In the genomic region with DNA sequence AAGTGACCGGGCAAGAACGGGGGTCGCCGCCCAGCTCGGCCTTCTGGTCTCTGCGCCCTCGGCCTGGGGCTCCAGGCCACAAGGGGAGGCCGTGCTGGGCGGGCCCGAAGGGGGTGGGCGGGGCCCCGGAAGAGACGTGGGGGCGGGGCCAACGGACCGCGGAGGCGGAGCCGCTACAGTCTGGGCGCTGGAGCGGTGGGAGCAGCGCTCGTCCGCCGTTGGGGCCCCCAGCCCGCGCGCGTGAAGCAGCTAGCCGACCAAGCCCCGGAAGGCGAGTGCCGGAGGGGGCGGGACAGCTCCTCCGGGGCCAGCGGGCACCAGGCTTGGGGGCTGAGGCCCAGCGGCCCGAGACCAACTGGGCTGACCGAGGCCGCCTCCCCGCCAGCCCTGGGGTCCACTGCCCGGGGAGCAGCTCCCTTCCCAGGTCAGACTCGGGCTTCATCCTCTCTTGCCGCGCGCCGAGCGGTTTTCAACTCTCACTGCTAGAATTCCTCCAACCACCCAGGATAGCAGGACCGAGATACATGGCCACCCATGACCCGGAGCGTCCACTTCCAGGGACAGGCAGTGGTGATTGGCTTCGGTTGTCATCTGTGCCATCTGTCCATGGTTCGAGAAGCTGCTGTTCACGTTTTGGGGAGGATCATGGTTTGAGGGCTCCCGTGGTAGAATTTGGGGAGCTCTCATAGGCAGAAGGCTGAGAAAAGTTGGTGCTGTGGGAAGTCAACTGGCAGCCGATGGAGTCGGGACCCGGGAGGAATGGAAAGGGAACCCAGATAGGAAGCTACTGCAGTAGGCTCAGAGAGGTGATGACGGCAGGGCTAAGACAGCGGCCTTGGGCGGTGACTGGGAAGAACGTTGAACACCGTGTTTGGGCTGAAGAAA, we compare ENCODE assay signal across 8 cellular contexts. TPM values are rescaled to one million over a fixed set of nuclear protein-coding genes. Genes with fewer than 3 reads are reported as not detected.
DNase-seq lines count a peak whose midpoint lies in the region; ATAC-seq, FAIRE-seq and TF ChIP-seq lines count a peak whose summit lies in the region.

No MANE protein-coding gene starts in this region.

- DNase-seq in ELR (ENCODE audit: low read depth): peak; percentile 80
- DNase-seq in GM23338 (ENCODE audit: low spot score): peak; percentile 88
- DNase-seq in MM.1S: peak; percentile 59
- DNase-seq in activated naive CD8-positive, alpha-beta T cell treated with anti-CD3 and anti-CD28 coated beads, Interleukin-2, amount 50 U/mL, for 16 hours (ENCODE audit: low read depth, low spot score): peak; percentile 55
- peak; percentile 77 to 79 for DNase-seq in cardiac muscle cell (ENCODE audit: low read depth in 1 of 2, low spot score in 1 of 2)
- DNase-seq in pancreas: peak; percentile 79 to 96 (median 87)
- peak; percentile 71 to 92 for DNase-seq in tibial artery

- H3K9me2 ChIP-seq in GM23338 (ENCODE audit: insufficient read depth): 0 out of 2 replicates have a peak, but pooled peaks cover 13% of the 10 kb centered on the region
- H3K9me2 ChIP-seq in MM.1S (replicated peaks; ENCODE audit: insufficient read depth, low read length): no peaks in the 10 kb centered on the region
- H3K9me2 ChIP-seq in SU-DHL-6 (replicated peaks; ENCODE audit: insufficient read depth, low read length): no peaks in the 10 kb centered on the region

- H3K36me3 ChIP-seq in GM23338 (ENCODE audit: insufficient read depth) (no peaks in the 10 kb centered on the region), MM.1S (replicated peaks; ENCODE audit: insufficient read depth, low read length) (no peaks in the 10 kb centered on the region), SU-DHL-6 (ENCODE audit: low read length) (no peaks in the 10 kb centered on the region), cardiac muscle cell (no peaks in the 10 kb centered on the region), pancreas (no peaks in the 10 kb centered on the region), tibial artery (no peaks in the 10 kb centered on the region)

- H3K79me2 ChIP-seq in GM23338 (replicated peaks; ENCODE audit: insufficient read depth): no peaks in the 10 kb centered on the region
- no peaks in the 10 kb centered on the region for H3K79me2 ChIP-seq in MM.1S (ENCODE audit: low read length)
- H3K79me2 ChIP-seq in SU-DHL-6 (ENCODE audit: insufficient read depth, low read length): no peaks in the 10 kb centered on the region

- H2AFZ ChIP-seq in GM23338 (peak overlapping the region; percentile 100), MM.1S (ENCODE audit: low read length) (peak overlapping the region; percentile 92), SU-DHL-6 (ENCODE audit: low read depth, low read length, severe bottlenecking) (peak overlapping the region; percentile 87)

- no peaks in the 10 kb centered on the region for H3K36me3 Mint-ChIP-seq in GM23338 (ENCODE audit: low read depth)

- peak overlapping the region; percentile 84 for H3K4me3 Mint-ChIP-seq in GM23338

- TF ChIP-seq CTCF in GM23338 (conservative IDR thresholded peaks at IDR 0.05; ENCODE audit: low read depth in 2 of 2) (no peak), MM.1S (IDR thresholded peaks at IDR 0.05; ENCODE audit: low read length) (no peak), SU-DHL-6 (IDR thresholded peaks at IDR 0.05; ENCODE audit: insufficient read depth, low read length, poor library complexity, severe bottlenecking) (no peak), cardiac muscle cell (IDR thresholded peaks at IDR 0.05; ENCODE audit: low read depth, low read length) (no peak), pancreas (IDR thresholded peaks at IDR 0.05) (no peak), tibial artery (IDR thresholded peaks at IDR 0.05) (no peak)

- H3K4me2 ChIP-seq in GM23338: peak overlapping the region; percentile 98
- H3K4me2 ChIP-seq in MM.1S (ENCODE audit: low read depth, low read length): peak overlapping the region; percentile 99
- H3K4me2 ChIP-seq in SU-DHL-6 (ENCODE audit: low read depth, low read length, poor library complexity, severe bottlenecking): peak overlapping the region; percentile 63

- H3K27me3 ChIP-seq in GM23338 (ENCODE audit: insufficient read depth) (peaks cover 12% of the 10 kb centered on the region), MM.1S (replicated peaks; ENCODE audit: insufficient read depth, low read length) (peaks cover 38% of the 10 kb centered on the region), SU-DHL-6 (ENCODE audit: low read length) (no peaks in the 10 kb centered on the region), cardiac muscle cell (peaks cover 78% of the 10 kb centered on the region), pancreas (no peaks in the 10 kb centered on the region), tibial artery (no peaks in the 10 kb centered on the region)

- H3K27me3 Mint-ChIP-seq in GM23338 (ENCODE audit: insufficient read depth, low read depth, poor library complexity): peaks cover 14% of the 10 kb centered on the region

- H3K4me1 ChIP-seq in GM23338 (ENCODE audit: insufficient read depth): no peaks in the 10 kb centered on the region; the same call in 1 of the 2 replicates
- no peaks in the 10 kb centered on the region for H3K4me1 ChIP-seq in MM.1S (ENCODE audit: low read length)
- no peaks in the 10 kb centered on the region for H3K4me1 ChIP-seq in cardiac muscle cell (ENCODE audit: low read depth)
- H3K4me1 ChIP-seq in pancreas: peaks cover 4 to 9% (median 5%) of the 10 kb centered on the region in 3 donors
- H3K4me1 ChIP-seq in tibial artery: peaks cover 0 to 14% (median 8%) of the 10 kb centered on the region in 4 donors

- peak overlapping the region; percentile 49; the same call in 1 of the 2 replicates for H3K9ac ChIP-seq in MM.1S (ENCODE audit: low read length)
- H3K9ac ChIP-seq in SU-DHL-6 (ENCODE audit: low read length): peak overlapping the region; percentile 66

- H3K9me3 Mint-ChIP-seq in GM23338: no peaks in the 10 kb centered on the region

- H4K20me1 ChIP-seq in GM23338 (replicated peaks; ENCODE audit: insufficient read depth) (no peaks in the 10 kb centered on the region), MM.1S (ENCODE audit: insufficient read depth, low read length) (no peaks in the 10 kb centered on the region), SU-DHL-6 (ENCODE audit: low read depth, low read length) (no peaks in the 10 kb centered on the region)

- no peak for FAIRE-seq in pancreas (lab: Jason Lieb, UNC)

- H3K27ac ChIP-seq in GM23338 (ENCODE audit: low read depth) (no peak overlapping the region), MM.1S (ENCODE audit: low read length) (no peak overlapping the region), SU-DHL-6 (ENCODE audit: low read depth, low read length) (no peak overlapping the region), cardiac muscle cell (no peak overlapping the region), pancreas (peak overlapping the region; percentile 79 to 88 (median 84)), tibial artery (peak overlapping the region; percentile 91 to 97)

- H3K4me1 Mint-ChIP-seq in GM23338: peaks cover 7% of the 10 kb centered on the region; the same call in 2 of the 3 replicates

- H3K9me3 ChIP-seq in MM.1S (replicated peaks; ENCODE audit: insufficient read depth, low read length): no peaks in the 10 kb centered on the region
- H3K9me3 ChIP-seq in SU-DHL-6 (ENCODE audit: insufficient read depth, low read length): no peaks in the 10 kb centered on the region
- H3K9me3 ChIP-seq in cardiac muscle cell (ENCODE audit: low read depth): no peaks in the 10 kb centered on the region
- no peaks in the 10 kb centered on the region for H3K9me3 ChIP-seq in pancreas
- H3K9me3 ChIP-seq in tibial artery: no peaks in the 10 kb centered on the region

- no peak overlapping the region for H3K27ac Mint-ChIP-seq in GM23338

- H3K4me3 ChIP-seq in GM23338: peak overlapping the region; percentile 90
- H3K4me3 ChIP-seq in MM.1S (ENCODE audit: low read length): peak overlapping the region; percentile 75
- H3K4me3 ChIP-seq in SU-DHL-6 (ENCODE audit: insufficient read depth, low read length, poor library complexity, severe bottlenecking): peak overlapping the region; percentile 50
- peak overlapping the region; percentile 36 for H3K4me3 ChIP-seq in cardiac muscle cell
- H3K4me3 ChIP-seq in pancreas: peak overlapping the region; percentile 73 to 87 (median 76)
- peak overlapping the region; percentile 75 to 93 for H3K4me3 ChIP-seq in tibial artery

- ATAC-seq in GM23338: peak; percentile 96
- ATAC-seq in pancreas: peak; percentile 98 to 99 (median 99)

- intact Hi-C loops in pancreas (cut with DNase I): no loop called here
- intact Hi-C loops in tibial artery (cut with DNase I; ENCODE audit: low total_unique reads): loop anchor here (5.0 kb wide), 1 partner anchor 40 kb away; no protein-coding TSS in a partner anchor

- H3F3A ChIP-seq in GM23338 (replicated peaks; ENCODE audit: low read depth) (no peaks in the 10 kb centered on the region), MM.1S (ENCODE audit: insufficient read depth, low read length) (no peaks in the 10 kb centered on the region), SU-DHL-6 (ENCODE audit: insufficient read depth) (no peaks in the 10 kb centered on the region)

- 0% methylated on average over 60 to 63 of the region's 63 CpGs for WGBS in pancreas, 2 donors

RNA-seq across cellular contexts. Expression of gene LCMT1, which starts 44.6 kb away (rescaled TPM):
- total RNA-seq in GM23338 (2014; rRNA removed; shearing (Covaris generic)): 43.2 and 56.2 TPM in 2 replicates
- polyA plus RNA-seq in GM23338 (2016; fragmentation: Nextera tagmentation; extraction: Ambion mirVana) (79.7 and 84.6 TPM in 2 replicates), cardiac muscle cell (67.5 and 79.5 TPM in 2 replicates), pancreas (10 to 100 TPM; 29.7 to 32.1 TPM)
- total RNA-seq in cardiac muscle cell (41.6 and 45.8 TPM in 2 replicates), pancreas (10 to 100 TPM; 23.2 to 35.0 (median 29.7) TPM)

RNA-seq across cellular contexts. Expression of gene ARHGAP17, which starts 51.8 kb away (rescaled TPM):
- 59.0 and 85.5 TPM in 2 replicates for total RNA-seq in GM23338 (2014; rRNA removed; shearing (Covaris generic))
- 40.0 and 40.6 TPM in 2 replicates for polyA plus RNA-seq in GM23338 (2016; fragmentation: Nextera tagmentation; extraction: Ambion mirVana)
- 33.3 and 38.8 TPM in 2 replicates for total RNA-seq in cardiac muscle cell
- polyA plus RNA-seq in cardiac muscle cell: 40.0 and 44.5 TPM in 2 replicates
- total RNA-seq in pancreas: 10 to 100 TPM; 15.2 to 44.5 (median 24.1) TPM
- 10 to 100 TPM; 27.3 to 39.9 TPM for polyA plus RNA-seq in pancreas

Comparison
In these comparisons a context has a peak if more than half of its experiments do, and no peak if none do; other contexts are left out.
1. H3K27ac ChIP-seq: peak in pancreas (4 of 4) and tibial artery (2 of 2); none in GM23338 (single experiment), MM.1S (single experiment), SU-DHL-6 (single experiment) and cardiac muscle cell (single experiment).
2. H3K4me3 ChIP-seq: peak in every context shown above with its lines; median percentile 90 in GM23338; 84 in tibial artery; 76 in pancreas; 75 in MM.1S; 50 in SU-DHL-6; 36 in cardiac muscle cell.
3. Peak in every context shown above with its lines, with median percentiles within 50 percentile points of each other: DNase-seq, H2AFZ ChIP-seq and H3K4me2 ChIP-seq.